In the genomic region with DNA sequence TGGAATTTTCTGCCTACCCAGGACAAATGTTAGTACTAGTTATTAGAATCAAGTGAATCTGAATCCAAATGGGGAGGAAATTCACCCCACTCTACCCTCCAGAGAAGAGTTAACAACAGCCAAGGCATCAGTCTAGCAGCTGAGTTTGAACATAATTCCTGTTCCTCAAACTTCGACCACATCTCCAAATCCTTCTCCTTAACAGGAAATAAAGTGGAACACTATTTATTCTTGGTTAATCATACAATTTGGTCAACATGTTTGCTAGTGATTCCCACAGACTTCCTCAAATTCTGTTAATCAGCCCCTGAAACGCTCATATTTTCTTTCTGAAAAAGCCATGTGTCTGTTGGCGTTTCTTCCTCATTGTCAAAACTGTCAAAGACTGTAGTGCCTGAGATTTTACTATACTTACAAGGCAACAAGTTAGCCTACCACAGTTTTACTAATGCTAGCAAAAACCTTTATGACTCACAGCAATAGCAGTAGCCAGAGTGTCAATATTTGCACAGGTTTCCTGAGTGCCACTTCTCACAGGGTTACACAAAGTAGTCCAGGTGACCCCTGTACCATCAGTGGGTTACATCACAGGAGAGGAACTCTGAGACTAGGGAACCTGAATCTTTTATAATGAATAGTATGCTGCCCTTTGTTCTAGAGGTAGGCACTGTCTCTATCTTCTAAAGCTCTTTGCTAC, we compare ENCODE assay signal across 15 cellular contexts.
DNase-seq lines count a peak whose midpoint lies in the region; ATAC-seq, FAIRE-seq and TF ChIP-seq lines count a peak whose summit lies in the region.
"Had no signal": no experiment of that assay in that cellular context is flagged by ENCODE, and none has a peak within 500 bp of the region (broad histone marks: within the 10 kb centered on the region; RNA-seq: fewer than 3 reads in every experiment).

No MANE protein-coding gene starts in this region.

- intact Hi-C loops in left colon (cut with DNase I, micrococcal nuclease) = no loop called here

- DNase-seq in COLO668 (lab: John Stamatoyannopoulos, UW; ENCODE audit: unreplicated experiment) (peak; percentile 72), NCI-H1092 (lab: John Stamatoyannopoulos, UW) (peak; percentile 73), NCI-H748 (lab: John Stamatoyannopoulos, UW; ENCODE audit: unreplicated experiment) (peak; percentile 89), left colon (peak; percentile 15 to 71), NOMO-1 treated with dmso at 0.1 percent for 144 hours (lab: John Stamatoyannopoulos, UW; ENCODE audit: unreplicated experiment) (no peak), GM12892 (ENCODE audit: insufficient read length) (no peak)
- DNase-seq in activated CD4-positive, alpha-beta T cell treated with anti-CD3 and anti-CD28 coated beads, Interleukin-2, amount 50 U/mL, for 48 hours = no peak
- DNase-seq: activated naive CD4-positive, alpha-beta T cell treated with Interleukin-2 at 50 U/mL for 16 hours; head of caudate nucleus; kidney glomerular epithelial cell; T-helper 1 cell had no signal

- no peak for TF ChIP-seq POLR2A in GM12892 (IDR thresholded peaks at IDR 0.05; ENCODE audit: low read depth, low read length)

- no peak for FAIRE-seq in GM12892 (lab: Jason Lieb, UNC)
- FAIRE-seq: A204.1, GM12878, RCC 7860 had no signal

- peak; percentile 94 for ATAC-seq in left colon
- no peak for ATAC-seq in HG03378 (IDR thresholded peaks at IDR 0.05; ENCODE audit: unreplicated experiment)
- ATAC-seq: GM12878 had no signal

Comparison
In these comparisons a context has a peak if more than half of its experiments do, and no peak if none do; other contexts are left out.
1. DNase-seq: peak in COLO668 (single experiment), NCI-H1092 (single experiment), NCI-H748 (single experiment) and left colon (2 of 2); none in NOMO-1 treated with dmso at 0.1 percent for 144 hours (single experiment), activated CD4-positive, alpha-beta T cell treated with anti-CD3 and anti-CD28 coated beads, Interleukin-2, amount 50 U/mL, for 48 hours (0 of 2) and GM12892 (single experiment).